In the genomic region with DNA sequence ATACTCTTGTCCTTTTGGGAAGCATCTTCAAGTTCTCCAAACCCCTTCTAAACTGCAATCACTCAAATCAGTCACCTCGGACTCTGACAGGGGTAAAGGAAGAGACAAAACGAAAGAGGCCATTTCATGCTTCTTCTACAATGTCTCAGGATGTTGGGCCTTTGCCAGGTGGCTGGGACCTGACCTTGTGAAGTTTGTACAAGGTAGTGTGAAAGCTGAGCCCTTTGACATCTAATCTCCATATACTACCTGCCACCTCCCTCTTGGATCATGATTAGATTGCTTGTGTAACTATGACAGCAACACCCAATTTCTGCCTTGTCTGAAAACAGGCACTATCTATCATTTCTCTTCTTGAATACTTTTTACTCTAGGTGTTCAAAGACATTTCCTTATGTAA, we compare ENCODE assay signal across 22 cellular contexts.
"Had no signal": no experiment of that assay in that cellular context is flagged by ENCODE, and none has a peak within 500 bp of the region (broad histone marks: within the 10 kb centered on the region; RNA-seq: fewer than 3 reads in every experiment).

No MANE protein-coding gene starts in this region.

- ATAC-seq: activated CD4-positive, CD25-positive, alpha-beta regulatory T cell treated with anti-CD3 and anti-CD28 coated beads, Interleukin-2, amount 50 U/mL, for 24 hours; activated CD8-positive, alpha-beta T cell treated with anti-CD3 and anti-CD28 coated beads, Interleukin-2, amount 10 ng/mL, durations not matched to agents 7 days and 5 days; Panc1 had no signal

- H3K9ac ChIP-seq: KMS-11 had no signal

- H3K4me3 ChIP-seq: breast epithelium, MG63 had no signal

- H3K9me3 ChIP-seq: breast epithelium, MG63 had no signal

- H3K36me3 ChIP-seq: breast epithelium, MG63 had no signal

- H3K27me3 ChIP-seq: breast epithelium, MG63 had no signal

- DNase-seq: activated CD4-positive, alpha-beta T cell treated with anti-CD3 and anti-CD28 coated beads for 48 hours; activated CD4-positive, alpha-beta T cell treated with anti-CD3 and anti-CD28 coated beads, Interleukin-2, amount 50 U/mL, for 4 hours; activated CD8-positive, alpha-beta memory T cell treated with anti-CD3 and anti-CD28 coated beads, Interleukin-2, amount 50 U/mL, for 48 hours; activated CD8-positive, alpha-beta T cell treated with anti-CD3 and anti-CD28 coated beads, Interleukin-2, amount 10 ng/mL, durations not matched to agents 7 days and 5 days; activated T-cell treated with anti-CD3 and anti-CD28 coated beads, Interleukin-2, amount 50 U/mL, for 1 hour; aorta; central memory CD4-positive, alpha-beta T cell; MG63; MV-4-11; NCI-H1092 treated with DMSO at 0.1 percent for 48 hours; NCI-H1417 treated with DMSO at 0.1 percent for 48 hours; NCI-H1694 treated with DMSO at 0.1 percent for 48 hours; NCI-H2029 treated with DMSO at 0.1 percent for 48 hours; NCI-H510A treated with DMSO at 0.1 percent for 48 hours; NCI-H69; NK-92 treated with Interleukin-12 subunit alpha and Interleukin-12 subunit beta, amount 100 ng/mL, for 24 hours; OCI-M1; SHP77 treated with DMSO at 0.1 percent for 48 hours had no signal

- H3K27ac ChIP-seq: breast epithelium, KMS-11 had no signal
